ENCODE assay signal across 9 cellular contexts in genomic region chr2:24984912-24985311, GRCh38. TPM values are rescaled to one million over a fixed set of nuclear protein-coding genes. Genes with fewer than 3 reads are reported as not detected.
DNase-seq lines count a peak whose midpoint lies in the region; ATAC-seq and TF ChIP-seq lines count a peak whose summit lies in the region.
"Had no signal": no experiment of that assay in that cellular context is flagged by ENCODE, and none has a peak within 500 bp of the region (broad histone marks: within the 10 kb centered on the region; RNA-seq: fewer than 3 reads in every experiment).

No MANE protein-coding gene starts in this region.

- H3K4me3 Mint-ChIP-seq in activated T-helper 17 cell treated with anti-CD3 and anti-CD28 coated beads, Interleukin-2, amount 50 U/mL, for 72 hours, result no peak overlapping the region
- no peak overlapping the region for H3K4me3 Mint-ChIP-seq in progenitor cell of endocrine pancreas (ENCODE audit: low read depth)

- TF ChIP-seq CTCF in progenitor cell of endocrine pancreas (IDR thresholded peaks at IDR 0.05; ENCODE audit: unreplicated experiment), result no peak

- peaks cover 16% of the 10 kb centered on the region for H3K27me3 Mint-ChIP-seq in activated T-helper 17 cell treated with anti-CD3 and anti-CD28 coated beads, Interleukin-2, amount 50 U/mL, for 72 hours
- peaks cover 3% of the 10 kb centered on the region for H3K27me3 Mint-ChIP-seq in progenitor cell of endocrine pancreas

- no peaks in the 10 kb centered on the region for H3K4me1 Mint-ChIP-seq in activated T-helper 17 cell treated with anti-CD3 and anti-CD28 coated beads, Interleukin-2, amount 50 U/mL, for 72 hours
- H3K4me1 Mint-ChIP-seq in progenitor cell of endocrine pancreas (ENCODE audit: low read depth), result peaks cover 6% of the 10 kb centered on the region

- ATAC-seq in activated T-helper 17 cell treated with anti-CD3 and anti-CD28 coated beads, Interleukin-2, amount 50 U/mL, for 72 hours (replicated peaks), result no peak
- ATAC-seq in GM18909 (IDR thresholded peaks at IDR 0.05; ENCODE audit: poor library complexity, unreplicated experiment), result no peak
- ATAC-seq: foreskin keratinocyte had no signal

- H3K9me3 Mint-ChIP-seq in activated T-helper 17 cell treated with anti-CD3 and anti-CD28 coated beads, Interleukin-2, amount 50 U/mL, for 72 hours, result no peaks in the 10 kb centered on the region
- H3K9me3 Mint-ChIP-seq in progenitor cell of endocrine pancreas (ENCODE audit: low read depth), result no peaks in the 10 kb centered on the region

- H3K36me3 Mint-ChIP-seq in activated T-helper 17 cell treated with anti-CD3 and anti-CD28 coated beads, Interleukin-2, amount 50 U/mL, for 72 hours (ENCODE audit: low read depth), result no peaks in the 10 kb centered on the region
- H3K36me3 Mint-ChIP-seq in progenitor cell of endocrine pancreas (ENCODE audit: insufficient read depth), result no peaks in the 10 kb centered on the region

- H3K9ac ChIP-seq in stomach smooth muscle (ENCODE audit: low read length in 2 of 2), result no peak overlapping the region

- no peaks in the 10 kb centered on the region for H3K9me3 ChIP-seq in stomach smooth muscle (ENCODE audit: control insufficient read depth in 2 of 2, low read length in 2 of 2)

- peak overlapping the region; percentile 5 to 44 for H3K4me3 ChIP-seq in stomach smooth muscle (ENCODE audit: low read length in 2 of 2)

- no peak overlapping the region for H3K27ac Mint-ChIP-seq in activated T-helper 17 cell treated with anti-CD3 and anti-CD28 coated beads, Interleukin-2, amount 50 U/mL, for 72 hours
- H3K27ac Mint-ChIP-seq in progenitor cell of endocrine pancreas, result no peak overlapping the region

- H3K27me3 ChIP-seq in stomach smooth muscle (ENCODE audit: control insufficient read depth in 1 of 2, insufficient read depth in 2 of 2, low read length in 2 of 2), result no peaks in the 10 kb centered on the region

- no peaks in the 10 kb centered on the region for H3K36me3 ChIP-seq in stomach smooth muscle (ENCODE audit: control insufficient read depth in 2 of 2, insufficient read depth in 2 of 2, low read length in 2 of 2)

- no peak overlapping the region for H3K27ac ChIP-seq in stomach smooth muscle (ENCODE audit: low read length)
- H3K27ac ChIP-seq: foreskin keratinocyte had no signal

- H3K4me1 ChIP-seq in stomach smooth muscle (ENCODE audit: control insufficient read depth, insufficient read depth, low read length), result peaks cover 19% of the 10 kb centered on the region
- H3K4me1 ChIP-seq: foreskin keratinocyte had no signal

- DNase-seq in NCI-H146 (lab: John Stamatoyannopoulos, UW), result peak; percentile 76
- DNase-seq in anterior cingulate cortex (lab: John Stamatoyannopoulos, UW), result peak in 54 of 58 donors; percentile 7 to 86 (median 62)
- peak; percentile 41 to 49 for DNase-seq in hippocampal formation (lab: John Stamatoyannopoulos, UW)
- no peak for DNase-seq in progenitor cell of endocrine pancreas (ENCODE audit: low spot score, unreplicated experiment)
- DNase-seq: foreskin keratinocyte, T-helper 1 cell had no signal

RNA-seq across cellular contexts. Expression of gene DNAJC27, which starts 13.2 kb away (rescaled TPM):
- 1 to 10 TPM; 4.7 to 6.5 TPM for total RNA-seq in activated T-helper 17 cell treated with anti-CD3 and anti-CD28 coated beads, Interleukin-2, amount 50 U/mL, for 72 hours
- 11.3 and 12.3 TPM in 2 replicates for total RNA-seq in progenitor cell of endocrine pancreas

RNA-seq across cellular contexts. Expression of gene EFR3B, which starts 57.0 kb away (rescaled TPM):
- total RNA-seq in activated T-helper 17 cell treated with anti-CD3 and anti-CD28 coated beads, Interleukin-2, amount 50 U/mL, for 72 hours, result under 1 TPM; 0.24 to 0.40 TPM
- total RNA-seq in progenitor cell of endocrine pancreas, result 22.1 and 23.3 TPM in 2 replicates

Comparison
In these comparisons a context has a peak if more than half of its experiments do, and no peak if none do; other contexts are left out.
1. RNA of gene EFR3B, which starts 57.0 kb away (total RNA-seq): 22.1 to 23.3 TPM in progenitor cell of endocrine pancreas; 0.24 to 0.40 TPM in activated T-helper 17 cell treated with anti-CD3 and anti-CD28 coated beads, Interleukin-2, amount 50 U/mL, for 72 hours; every median in the first group is over 10 times any median in the second.